Comparison of ENCODE assay signal across 24 cellular contexts in genomic region chr16:20887207-20887606, GRCh38.
"Had no signal": no experiment of that assay in that cellular context is flagged by ENCODE, and none has a peak within 500 bp of the region (broad histone marks: within the 10 kb centered on the region; RNA-seq: fewer than 3 reads in every experiment).

No MANE protein-coding gene starts in this region.

- H3K9me3 ChIP-seq: Peyer's patch, SJCRH30, SK-N-SH had no signal

- H3K27ac ChIP-seq: brain microvascular endothelial cell, Peyer's patch, RWPE1, SJCRH30, VCaP had no signal

- ATAC-seq: activated naive CD8-positive, alpha-beta T cell treated with anti-CD3 and anti-CD28 coated beads, Interleukin-2, amount 50 U/mL, for 24 hours; activated T-cell treated with anti-CD3 and anti-CD28 coated beads, Interleukin-2, amount 50 U/mL, for 4 hours had no signal

- H3K4me3 Mint-ChIP-seq: activated CD4-positive, alpha-beta memory T cell treated with anti-CD3 and anti-CD28 coated beads for 36 hours; activated CD4-positive, alpha-beta T cell treated with anti-CD3 and anti-CD28 coated beads, Interleukin-2, amount 10 ng/mL, durations not matched to agents 7 days and 5 days; activated naive CD8-positive, alpha-beta T cell treated with anti-CD3 and anti-CD28 coated beads, Interleukin-2, amount 50 U/mL, for 24 hours; activated T-cell treated with anti-CD3 and anti-CD28 coated beads, Interleukin-2, amount 50 U/mL, for 4 hours had no signal

- H3K4me1 ChIP-seq: SJCRH30 had no signal

- DNase-seq: activated CD4-positive, alpha-beta memory T cell treated with anti-CD3 and anti-CD28 coated beads for 36 hours; activated CD4-positive, alpha-beta T cell treated with anti-CD3 and anti-CD28 coated beads, Interleukin-2, amount 10 ng/mL, durations not matched to agents 7 days and 5 days; activated CD4-positive, CD25-positive, alpha-beta regulatory T cell; activated CD8-positive, alpha-beta memory T cell treated with anti-CD3 and anti-CD28 coated beads for 24 hours; activated effector memory CD4-positive, alpha-beta T cell treated with anti-CD3 and anti-CD28 coated beads, Interleukin-2, amount 50 U/mL, for 16 hours; activated naive CD4-positive, alpha-beta T cell treated with Interleukin-2 at 50 U/mL for 16 hours; activated naive CD8-positive, alpha-beta T cell treated with anti-CD3 and anti-CD28 coated beads, Interleukin-2, amount 50 U/mL, for 24 hours; activated T-cell treated with anti-CD3 and anti-CD28 coated beads, Interleukin-2, amount 50 U/mL, for 4 hours; amygdala; brain microvascular endothelial cell; NCI-H1092 treated with DMSO at 0.1 percent for 48 hours; NCI-H1436; NCI-H1694 treated with DMSO at 0.1 percent for 48 hours; NCI-H2029 treated with DMSO at 0.1 percent for 48 hours; NCI-H446; NCI-H524; Peyer's patch; Right ventricle myocardium superior; SJCRH30; SK-N-SH; T-helper 1 cell had no signal

- H3K27me3 Mint-ChIP-seq: activated CD4-positive, alpha-beta memory T cell treated with anti-CD3 and anti-CD28 coated beads for 36 hours; activated CD4-positive, alpha-beta T cell treated with anti-CD3 and anti-CD28 coated beads, Interleukin-2, amount 10 ng/mL, durations not matched to agents 7 days and 5 days; activated naive CD8-positive, alpha-beta T cell treated with anti-CD3 and anti-CD28 coated beads, Interleukin-2, amount 50 U/mL, for 24 hours had no signal

- H3K27ac Mint-ChIP-seq: activated CD4-positive, alpha-beta memory T cell treated with anti-CD3 and anti-CD28 coated beads for 36 hours; activated CD4-positive, alpha-beta T cell treated with anti-CD3 and anti-CD28 coated beads, Interleukin-2, amount 10 ng/mL, durations not matched to agents 7 days and 5 days; activated naive CD4-positive, alpha-beta T cell treated with anti-CD3 and anti-CD28 coated beads, Interleukin-2, amount 50 U/mL, for 72 hours; activated naive CD8-positive, alpha-beta T cell treated with anti-CD3 and anti-CD28 coated beads, Interleukin-2, amount 50 U/mL, for 24 hours had no signal

- H3K27me3 ChIP-seq: brain microvascular endothelial cell, Peyer's patch, SJCRH30 had no signal

- H3K4me2 ChIP-seq: SK-N-SH had no signal

- H3K36me3 ChIP-seq: Peyer's patch, SJCRH30 had no signal

- H3K9ac ChIP-seq: SK-N-SH had no signal

- H3K4me3 ChIP-seq: Peyer's patch, SJCRH30 had no signal

- H3K9me3 Mint-ChIP-seq: activated CD4-positive, alpha-beta memory T cell treated with anti-CD3 and anti-CD28 coated beads for 36 hours; activated CD4-positive, alpha-beta T cell treated with anti-CD3 and anti-CD28 coated beads, Interleukin-2, amount 10 ng/mL, durations not matched to agents 7 days and 5 days; activated naive CD4-positive, alpha-beta T cell treated with anti-CD3 and anti-CD28 coated beads, Interleukin-2, amount 50 U/mL, for 72 hours; activated naive CD8-positive, alpha-beta T cell treated with anti-CD3 and anti-CD28 coated beads, Interleukin-2, amount 50 U/mL, for 24 hours; activated T-cell treated with anti-CD3 and anti-CD28 coated beads, Interleukin-2, amount 50 U/mL, for 4 hours had no signal

- H3K36me3 Mint-ChIP-seq: activated CD4-positive, alpha-beta memory T cell treated with anti-CD3 and anti-CD28 coated beads for 36 hours had no signal
